In the genomic region with DNA sequence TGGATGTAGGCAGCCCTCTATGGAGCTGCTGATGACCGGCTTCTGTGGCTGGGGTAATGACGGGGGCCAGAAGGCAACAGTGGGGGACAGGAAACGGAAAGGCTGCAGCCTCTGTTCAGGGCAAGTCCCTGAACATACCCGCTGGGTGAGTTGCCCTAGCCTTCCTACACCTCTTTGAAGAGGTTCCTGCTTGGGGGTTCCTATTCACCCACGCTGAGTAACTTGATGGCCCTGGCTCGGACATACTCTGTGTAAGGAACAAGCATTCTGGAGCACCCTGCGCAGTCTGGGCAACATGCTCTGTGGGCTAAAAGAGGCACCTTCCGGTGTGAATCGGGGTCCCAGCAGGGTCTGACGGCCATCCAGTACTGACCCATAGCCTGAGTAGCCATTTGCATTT, we compare ENCODE assay signal across 37 cellular contexts. TPM values are rescaled to one million over a fixed set of nuclear protein-coding genes. Genes with fewer than 3 reads are reported as not detected.
"Had no signal": no experiment of that assay in that cellular context is flagged by ENCODE, and none has a peak within 500 bp of the region (broad histone marks: within the 10 kb centered on the region; RNA-seq: fewer than 3 reads in every experiment).

No MANE protein-coding gene starts in this region.

- H3K4me3 Mint-ChIP-seq: activated B cell treated with CpG ODN at 0.5 μM for 24 hours; activated CD4-positive, alpha-beta memory T cell treated with anti-CD3 and anti-CD28 coated beads for 36 hours; activated CD4-positive, alpha-beta T cell treated with anti-CD3 and anti-CD28 coated beads, Interleukin-2, amount 10 ng/mL, durations not matched to agents 24 days and 14 days; activated CD8-positive, alpha-beta T cell treated with anti-CD3 and anti-CD28 coated beads for 36 hours; activated naive CD4-positive, alpha-beta T cell treated with anti-CD3 and anti-CD28 coated beads for 36 hours; activated naive CD8-positive, alpha-beta T cell treated with anti-CD3 and anti-CD28 coated beads for 36 hours; activated T-cell treated with anti-CD3 and anti-CD28 coated beads, Interleukin-2, amount 50 U/mL, for 72 hours; activated T-helper 1 cell treated with anti-CD3 and anti-CD28 coated beads, Interleukin-12 subunit alpha, Interleukin-12 subunit beta, Interleukin-2, Interleukin-4 antibody, amounts not matched to agents 30 ng/mL and 10 ng/mL and 1 ng/mL, durations not matched to agents 14 hours and 24 hours and 36 hours; activated T-helper 17 cell treated with anti-CD3 and anti-CD28 coated beads, Interleukin-2, amount 50 U/mL, for 72 hours; central memory CD8-positive, alpha-beta T cell; T-helper 1 cell treated with Interleukin-12 subunit alpha and Interleukin-12 subunit beta and Interleukin-4 antibody, amounts not matched to agents 30 μg/mL and 1 μg/mL, for 36 hours; T-helper 2 cell treated with Interferon-gamma antibody and Interleukin-4, amounts not matched to agents 5 μg/mL and 100 μg/mL, for 36 hours had no signal

- H3K27me3 Mint-ChIP-seq: activated CD4-positive, alpha-beta memory T cell treated with anti-CD3 and anti-CD28 coated beads for 36 hours; activated CD4-positive, alpha-beta T cell treated with anti-CD3 and anti-CD28 coated beads, Interleukin-2, amount 10 ng/mL, durations not matched to agents 24 days and 14 days had no signal

- H3K4me1 Mint-ChIP-seq: activated B cell treated with CpG ODN at 0.5 μM for 24 hours; activated CD4-positive, alpha-beta T cell treated with anti-CD3 and anti-CD28 coated beads, Interleukin-2, amount 10 ng/mL, durations not matched to agents 24 days and 14 days; activated naive CD8-positive, alpha-beta T cell treated with anti-CD3 and anti-CD28 coated beads for 36 hours; activated T-helper 17 cell treated with anti-CD3 and anti-CD28 coated beads, Interleukin-2, amount 50 U/mL, for 72 hours; central memory CD8-positive, alpha-beta T cell had no signal

- DNase-seq: activated B cell treated with CpG ODN at 0.5 μM for 24 hours; activated CD4-positive, alpha-beta memory T cell treated with anti-CD3 and anti-CD28 coated beads for 36 hours; activated CD4-positive, alpha-beta T cell treated with anti-CD3 and anti-CD28 coated beads for 4 hours; activated CD4-positive, alpha-beta T cell treated with anti-CD3 and anti-CD28 coated beads, Interleukin-2, amount 10 ng/mL, durations not matched to agents 24 days and 14 days; activated CD4-positive, alpha-beta T cell treated with anti-CD3 and anti-CD28 coated beads, Interleukin-2, amount 50 U/mL, for 1 hour; activated CD4-positive, alpha-beta T cell treated with anti-CD3 and anti-CD28 coated beads, Interleukin-2, amount 50 U/mL, for 4 hours; activated CD4-positive, CD25-positive, alpha-beta regulatory T cell treated with anti-CD3 and anti-CD28 coated beads, Interleukin-2, amount 50 U/mL, for 72 hours; activated CD8-positive, alpha-beta memory T cell treated with anti-CD3 and anti-CD28 coated beads, Interleukin-2, amount 50 U/mL, for 4 hours; activated CD8-positive, alpha-beta T cell treated with anti-CD3 and anti-CD28 coated beads for 36 hours; activated effector memory CD4-positive, alpha-beta T cell treated with anti-CD3 and anti-CD28 coated beads, Interleukin-2, amount 50 U/mL, for 16 hours; activated gamma-delta T cell treated with Interleukin-2 at 50 U/mL for 16 hours; activated naive CD4-positive, alpha-beta T cell; activated naive CD4-positive, alpha-beta T cell treated with anti-CD3 and anti-CD28 coated beads for 36 hours; activated naive CD4-positive, alpha-beta T cell treated with anti-CD3 and anti-CD28 coated beads, Interleukin-2, amount 50 U/mL, for 16 hours; activated naive CD8-positive, alpha-beta T cell treated with anti-CD3 and anti-CD28 coated beads for 36 hours; activated T-cell treated with anti-CD3 and anti-CD28 coated beads for 4 hours; activated T-cell treated with anti-CD3 and anti-CD28 coated beads, Interleukin-2, amount 50 U/mL, for 1 hour; activated T-cell treated with anti-CD3 and anti-CD28 coated beads, Interleukin-2, amount 50 U/mL, for 72 hours; adrenal gland; amniotic stem cell; aorta; body of pancreas; brain microvascular endothelial cell; caudate nucleus; cerebellar nuclear complex; SW 1271; T-helper 1 cell; T-helper 2 cell; T-helper 9 cell had no signal

- H3K36me3 Mint-ChIP-seq: activated CD4-positive, alpha-beta memory T cell treated with anti-CD3 and anti-CD28 coated beads for 36 hours; activated naive CD4-positive, alpha-beta T cell treated with anti-CD3 and anti-CD28 coated beads, Interleukin-2, amount 50 U/mL, for 72 hours; activated naive CD8-positive, alpha-beta T cell treated with anti-CD3 and anti-CD28 coated beads for 36 hours had no signal

- H3K27ac Mint-ChIP-seq: activated B cell treated with CpG ODN at 0.5 μM for 24 hours; activated CD4-positive, alpha-beta memory T cell treated with anti-CD3 and anti-CD28 coated beads for 36 hours; activated CD4-positive, alpha-beta T cell treated with anti-CD3 and anti-CD28 coated beads, Interleukin-2, amount 10 ng/mL, durations not matched to agents 24 days and 14 days; activated CD8-positive, alpha-beta T cell treated with anti-CD3 and anti-CD28 coated beads for 36 hours; activated naive CD4-positive, alpha-beta T cell treated with anti-CD3 and anti-CD28 coated beads for 36 hours; activated naive CD4-positive, alpha-beta T cell treated with anti-CD3 and anti-CD28 coated beads, Interleukin-2, amount 50 U/mL, for 72 hours; activated naive CD8-positive, alpha-beta T cell treated with anti-CD3 and anti-CD28 coated beads for 36 hours; activated T-cell treated with anti-CD3 and anti-CD28 coated beads, Interleukin-2, amount 50 U/mL, for 72 hours; activated T-helper 1 cell treated with anti-CD3 and anti-CD28 coated beads, Interleukin-12 subunit alpha, Interleukin-12 subunit beta, Interleukin-2, Interleukin-4 antibody, amounts not matched to agents 30 ng/mL and 10 ng/mL and 1 ng/mL, durations not matched to agents 14 hours and 24 hours and 36 hours; activated T-helper 17 cell treated with anti-CD3 and anti-CD28 coated beads, Interleukin-2, amount 50 U/mL, for 72 hours; T-helper 1 cell treated with Interleukin-12 subunit alpha and Interleukin-12 subunit beta and Interleukin-4 antibody, amounts not matched to agents 30 μg/mL and 1 μg/mL, for 36 hours; T-helper 2 cell treated with Interferon-gamma antibody and Interleukin-4, amounts not matched to agents 5 μg/mL and 100 μg/mL, for 36 hours had no signal

- ATAC-seq: activated CD8-positive, alpha-beta T cell treated with anti-CD3 and anti-CD28 coated beads for 36 hours; activated naive CD4-positive, alpha-beta T cell treated with anti-CD3 and anti-CD28 coated beads, Interleukin-2, amount 50 U/mL, for 72 hours; activated T-cell treated with anti-CD3 and anti-CD28 coated beads, Interleukin-2, amount 50 U/mL, for 72 hours; activated T-helper 17 cell treated with anti-CD3 and anti-CD28 coated beads, Interleukin-2, amount 50 U/mL, for 72 hours; body of pancreas had no signal

- H3K9me3 Mint-ChIP-seq: activated CD4-positive, alpha-beta memory T cell treated with anti-CD3 and anti-CD28 coated beads for 36 hours; activated CD4-positive, alpha-beta T cell treated with anti-CD3 and anti-CD28 coated beads, Interleukin-2, amount 10 ng/mL, durations not matched to agents 24 days and 14 days; activated CD8-positive, alpha-beta T cell treated with anti-CD3 and anti-CD28 coated beads for 36 hours; activated naive CD4-positive, alpha-beta T cell treated with anti-CD3 and anti-CD28 coated beads for 36 hours; activated naive CD8-positive, alpha-beta T cell treated with anti-CD3 and anti-CD28 coated beads for 36 hours; activated T-helper 1 cell treated with anti-CD3 and anti-CD28 coated beads, Interleukin-12 subunit alpha, Interleukin-12 subunit beta, Interleukin-2, Interleukin-4 antibody, amounts not matched to agents 30 ng/mL and 10 ng/mL and 1 ng/mL, durations not matched to agents 14 hours and 24 hours and 36 hours; activated T-helper 17 cell treated with anti-CD3 and anti-CD28 coated beads, Interleukin-2, amount 50 U/mL, for 72 hours; T-helper 1 cell treated with Interleukin-12 subunit alpha and Interleukin-12 subunit beta and Interleukin-4 antibody, amounts not matched to agents 30 μg/mL and 1 μg/mL, for 36 hours; T-helper 2 cell treated with Interferon-gamma antibody and Interleukin-4, amounts not matched to agents 5 μg/mL and 100 μg/mL, for 36 hours had no signal

RNA-seq across cellular contexts. Expression of gene GSC, which starts 17.7 kb away (rescaled TPM):
- total RNA-seq: activated B cell treated with CpG ODN at 0.5 μM for 24 hours; activated CD4-positive, alpha-beta memory T cell treated with anti-CD3 and anti-CD28 coated beads for 36 hours; activated CD4-positive, alpha-beta T cell treated with anti-CD3 and anti-CD28 coated beads, Interleukin-2, amount 10 ng/mL, durations not matched to agents 24 days and 14 days; activated CD8-positive, alpha-beta memory T cell treated with anti-CD3 and anti-CD28 coated beads for 36 hours; activated CD8-positive, alpha-beta T cell treated with anti-CD3 and anti-CD28 coated beads for 36 hours; activated naive CD4-positive, alpha-beta T cell treated with anti-CD3 and anti-CD28 coated beads for 36 hours; activated naive CD4-positive, alpha-beta T cell treated with anti-CD3 and anti-CD28 coated beads, Interleukin-2, amount 50 U/mL, for 72 hours; activated naive CD8-positive, alpha-beta T cell treated with anti-CD3 and anti-CD28 coated beads for 36 hours; activated T-helper 1 cell treated with anti-CD3 and anti-CD28 coated beads, Interleukin-12 subunit alpha, Interleukin-12 subunit beta, Interleukin-2, Interleukin-4 antibody, amounts not matched to agents 30 ng/mL and 10 ng/mL and 1 ng/mL, durations not matched to agents 14 hours and 24 hours and 36 hours; activated T-helper 17 cell treated with anti-CD3 and anti-CD28 coated beads, Interleukin-2, amount 50 U/mL, for 72 hours; astrocyte had no signal
